ENCODE assay signal across 1 cellular context in genomic region chr2:185318271-185318724, GRCh38.
A peak's percentile ranks its signal among the peaks of the same experiment; 100 is the strongest.
TF ChIP-seq lines count a peak whose summit lies in the region.

No MANE protein-coding gene starts in this region.

TF ChIP-seq in HepG2, 621 proteins besides CTCF, POLR2A, EP300 and RAD21 (continued from another document and continues in another):
- no peak for TF ChIP-seq TEF (CRISPR knock-in tag; IDR thresholded peaks at IDR 0.05)
- no peak for TF ChIP-seq ZFP36L1 (CRISPR knock-in tag; IDR thresholded peaks at IDR 0.05)
- peak; percentile 89 for TF ChIP-seq SOX13 (IDR thresholded peaks at IDR 0.05)
- TF ChIP-seq SOX13 (CRISPR knock-in tag; conservative IDR thresholded peaks at IDR 0.05 in 1 of 2, IDR thresholded peaks at IDR 0.05 in 1 of 2), result peak in 1 of 2 experiments; percentile 99; a peak in 2 of 4 replicates
- TF ChIP-seq ZNF615 (CRISPR knock-in tag; IDR thresholded peaks at IDR 0.05; ENCODE audit: borderline replicate concordance), result no peak
- TF ChIP-seq, protein P1, sequence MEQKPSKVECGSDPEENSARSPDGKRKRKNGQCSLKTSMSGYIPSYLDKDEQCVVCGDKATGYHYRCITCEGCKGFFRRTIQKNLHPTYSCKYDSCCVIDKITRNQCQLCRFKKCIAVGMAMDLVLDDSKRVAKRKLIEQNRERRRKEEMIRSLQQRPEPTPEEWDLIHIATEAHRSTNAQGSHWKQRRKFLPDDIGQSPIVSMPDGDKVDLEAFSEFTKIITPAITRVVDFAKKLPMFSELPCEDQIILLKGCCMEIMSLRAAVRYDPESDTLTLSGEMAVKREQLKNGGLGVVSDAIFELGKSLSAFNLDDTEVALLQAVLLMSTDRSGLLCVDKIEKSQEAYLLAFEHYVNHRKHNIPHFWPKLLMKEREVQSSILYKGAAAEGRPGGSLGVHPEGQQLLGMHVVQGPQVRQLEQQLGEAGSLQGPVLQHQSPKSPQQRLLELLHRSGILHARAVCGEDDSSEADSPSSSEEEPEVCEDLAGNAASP (CRISPR knock-in tag; IDR thresholded peaks at IDR 0.05; ENCODE audit: borderline replicate concordance), result no peak
- no peak for TF ChIP-seq PRDM10 (CRISPR knock-in tag; IDR thresholded peaks at IDR 0.05; ENCODE audit: low read depth)
- TF ChIP-seq ZNF143 (CRISPR knock-in tag; IDR thresholded peaks at IDR 0.05), result no peak
- no peak for TF ChIP-seq ZNF205 (CRISPR knock-in tag; IDR thresholded peaks at IDR 0.05)
- no peak for TF ChIP-seq ZNF792 (CRISPR knock-in tag; IDR thresholded peaks at IDR 0.05)
- TF ChIP-seq, protein P2, sequence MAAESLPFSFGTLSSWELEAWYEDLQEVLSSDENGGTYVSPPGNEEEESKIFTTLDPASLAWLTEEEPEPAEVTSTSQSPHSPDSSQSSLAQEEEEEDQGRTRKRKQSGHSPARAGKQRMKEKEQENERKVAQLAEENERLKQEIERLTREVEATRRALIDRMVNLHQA (CRISPR knock-in tag; IDR thresholded peaks at IDR 0.05), result no peak
- no peak for TF ChIP-seq SMAD9 (CRISPR knock-in tag; IDR thresholded peaks at IDR 0.05)
- no peak for TF ChIP-seq FOXA1 (IDR thresholded peaks at IDR 0.05)
- TF ChIP-seq FOXA1 (CRISPR knock-in tag; IDR thresholded peaks at IDR 0.05), result peak; percentile 63
- peak; percentile 65; the same call in 1 of the 2 replicates for TF ChIP-seq HMG20B (CRISPR knock-in tag; conservative IDR thresholded peaks at IDR 0.05)
- TF ChIP-seq, protein P3, sequence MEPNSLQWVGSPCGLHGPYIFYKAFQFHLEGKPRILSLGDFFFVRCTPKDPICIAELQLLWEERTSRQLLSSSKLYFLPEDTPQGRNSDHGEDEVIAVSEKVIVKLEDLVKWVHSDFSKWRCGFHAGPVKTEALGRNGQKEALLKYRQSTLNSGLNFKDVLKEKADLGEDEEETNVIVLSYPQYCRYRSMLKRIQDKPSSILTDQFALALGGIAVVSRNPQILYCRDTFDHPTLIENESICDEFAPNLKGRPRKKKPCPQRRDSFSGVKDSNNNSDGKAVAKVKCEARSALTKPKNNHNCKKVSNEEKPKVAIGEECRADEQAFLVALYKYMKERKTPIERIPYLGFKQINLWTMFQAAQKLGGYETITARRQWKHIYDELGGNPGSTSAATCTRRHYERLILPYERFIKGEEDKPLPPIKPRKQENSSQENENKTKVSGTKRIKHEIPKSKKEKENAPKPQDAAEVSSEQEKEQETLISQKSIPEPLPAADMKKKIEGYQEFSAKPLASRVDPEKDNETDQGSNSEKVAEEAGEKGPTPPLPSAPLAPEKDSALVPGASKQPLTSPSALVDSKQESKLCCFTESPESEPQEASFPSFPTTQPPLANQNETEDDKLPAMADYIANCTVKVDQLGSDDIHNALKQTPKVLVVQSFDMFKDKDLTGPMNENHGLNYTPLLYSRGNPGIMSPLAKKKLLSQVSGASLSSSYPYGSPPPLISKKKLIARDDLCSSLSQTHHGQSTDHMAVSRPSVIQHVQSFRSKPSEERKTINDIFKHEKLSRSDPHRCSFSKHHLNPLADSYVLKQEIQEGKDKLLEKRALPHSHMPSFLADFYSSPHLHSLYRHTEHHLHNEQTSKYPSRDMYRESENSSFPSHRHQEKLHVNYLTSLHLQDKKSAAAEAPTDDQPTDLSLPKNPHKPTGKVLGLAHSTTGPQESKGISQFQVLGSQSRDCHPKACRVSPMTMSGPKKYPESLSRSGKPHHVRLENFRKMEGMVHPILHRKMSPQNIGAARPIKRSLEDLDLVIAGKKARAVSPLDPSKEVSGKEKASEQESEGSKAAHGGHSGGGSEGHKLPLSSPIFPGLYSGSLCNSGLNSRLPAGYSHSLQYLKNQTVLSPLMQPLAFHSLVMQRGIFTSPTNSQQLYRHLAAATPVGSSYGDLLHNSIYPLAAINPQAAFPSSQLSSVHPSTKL (CRISPR knock-in tag; IDR thresholded peaks at IDR 0.05), result peak; percentile 87
- TF ChIP-seq ZFP36L2 (CRISPR knock-in tag; IDR thresholded peaks at IDR 0.05), result no peak
- TF ChIP-seq BRD4 (CRISPR knock-in tag; IDR thresholded peaks at IDR 0.05), result no peak
- TF ChIP-seq HES4 (CRISPR knock-in tag; IDR thresholded peaks at IDR 0.05; ENCODE audit: borderline replicate concordance), result no peak
- peak; percentile 56; the same call in 1 of the 2 replicates for TF ChIP-seq CREM (IDR thresholded peaks at IDR 0.05)
- TF ChIP-seq CREM (CRISPR knock-in tag; IDR thresholded peaks at IDR 0.05), result no peak
- no peak for TF ChIP-seq ZNF577 (CRISPR knock-in tag; IDR thresholded peaks at IDR 0.05; ENCODE audit: borderline replicate concordance, low read depth)
- no peak for TF ChIP-seq REXO4 (CRISPR knock-in tag; IDR thresholded peaks at IDR 0.05; ENCODE audit: borderline replicate concordance)
- TF ChIP-seq YEATS2 (CRISPR knock-in tag; IDR thresholded peaks at IDR 0.05; ENCODE audit: borderline replicate concordance), result no peak
- no peak for TF ChIP-seq BORCS8-MEF2B (CRISPR knock-in tag; IDR thresholded peaks at IDR 0.05)
- TF ChIP-seq RXRB (CRISPR knock-in tag; IDR thresholded peaks at IDR 0.05; ENCODE audit: borderline replicate concordance), result no peak
- no peak for TF ChIP-seq MXI1 (IDR thresholded peaks at IDR 0.05; ENCODE audit: borderline replicate concordance, low read depth, low read length)
- TF ChIP-seq PRDM15 (CRISPR knock-in tag; IDR thresholded peaks at IDR 0.05), result no peak
- no peak for TF ChIP-seq RBFOX2 (IDR thresholded peaks at IDR 0.05; ENCODE audit: low read depth, low read length)
- TF ChIP-seq KLF15 (CRISPR knock-in tag; IDR thresholded peaks at IDR 0.05; ENCODE audit: borderline replicate concordance), result no peak
- TF ChIP-seq ELK4 (CRISPR knock-in tag; IDR thresholded peaks at IDR 0.05; ENCODE audit: borderline replicate concordance), result no peak
- TF ChIP-seq GFI1 (CRISPR knock-in tag; IDR thresholded peaks at IDR 0.05; ENCODE audit: borderline replicate concordance), result peak; percentile 65; the same call in 1 of the 2 replicates
- peak; percentile 32; the same call in 1 of the 2 replicates for TF ChIP-seq TBX3 (IDR thresholded peaks at IDR 0.05; ENCODE audit: borderline replicate concordance)
- TF ChIP-seq ZNF598 (CRISPR knock-in tag; IDR thresholded peaks at IDR 0.05; ENCODE audit: borderline replicate concordance), result no peak
- TF ChIP-seq SALL1 (CRISPR knock-in tag; IDR thresholded peaks at IDR 0.05), result peak; percentile 35; the same call in 1 of the 2 replicates
- TF ChIP-seq PAXIP1 (CRISPR knock-in tag; conservative IDR thresholded peaks at IDR 0.05), result peak; percentile 44; the same call in 1 of the 2 replicates
- TF ChIP-seq ZNF674 (CRISPR knock-in tag; IDR thresholded peaks at IDR 0.05; ENCODE audit: low read depth), result no peak
- 0 out of 2 replicates have a peak, but pooled peaks have one; percentile 30 for TF ChIP-seq HNF4G (IDR thresholded peaks at IDR 0.05; ENCODE audit: borderline replicate concordance, low read depth, low read length)
- TF ChIP-seq HNF4G (CRISPR knock-in tag; IDR thresholded peaks at IDR 0.05; ENCODE audit: borderline replicate concordance, low read depth), result no peak
- TF ChIP-seq KLF9 (CRISPR knock-in tag; IDR thresholded peaks at IDR 0.05; ENCODE audit: low read depth), result no peak
- TF ChIP-seq ZNF503 (CRISPR knock-in tag; IDR thresholded peaks at IDR 0.05), result peak; percentile 65; the same call in 1 of the 2 replicates
- no peak for TF ChIP-seq ZNF343 (CRISPR knock-in tag; IDR thresholded peaks at IDR 0.05)
- no peak for TF ChIP-seq FOXC1 (CRISPR knock-in tag; IDR thresholded peaks at IDR 0.05; ENCODE audit: borderline replicate concordance)
